9 cellular contexts compared by ENCODE assay signal in the genomic region with DNA sequence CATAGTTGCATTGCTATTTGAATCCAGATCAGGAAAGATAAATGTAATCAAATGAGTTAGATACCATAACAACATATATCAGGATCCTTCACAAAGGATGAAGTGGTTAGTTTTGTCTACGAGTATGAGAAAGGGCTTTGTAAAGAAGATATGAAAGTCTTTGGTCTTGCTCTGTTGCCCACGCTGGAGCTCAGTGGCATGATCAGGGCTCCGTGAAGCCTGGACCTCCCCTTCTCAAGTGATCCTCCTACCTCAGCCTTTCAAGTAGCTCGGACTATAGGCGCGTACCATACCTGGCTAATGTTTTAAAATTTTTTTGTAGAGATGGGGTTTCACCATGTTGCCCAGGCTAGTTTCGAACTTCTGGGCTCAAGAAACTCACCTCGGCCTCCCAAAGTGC. TPM values are rescaled to one million over a fixed set of nuclear protein-coding genes. Genes with fewer than 3 reads are reported as not detected.
DNase-seq lines count a peak whose midpoint lies in the region; ATAC-seq and TF ChIP-seq lines count a peak whose summit lies in the region.
"Had no signal": no experiment of that assay in that cellular context is flagged by ENCODE, and none has a peak within 500 bp of the region (broad histone marks: within the 10 kb centered on the region; RNA-seq: fewer than 3 reads in every experiment).

No MANE protein-coding gene starts in this region.

- DNase-seq in HFF-Myc (ENCODE audit: extremely low read depth, low read depth), result no peak
- DNase-seq in ascending aorta (ENCODE audit: low spot score in 2 of 2), result no peak
- no peak for DNase-seq in RWPE1 (ENCODE audit: low spot score)
- no peak for DNase-seq in HPDE6-E6E7 (ENCODE audit: extremely low spot score)
- DNase-seq in NCI-H69 (lab: John Stamatoyannopoulos, UW), result no peak
- DNase-seq: SHP77 had no signal

- no peak overlapping the region for H3K27ac ChIP-seq in ascending aorta
- no peak overlapping the region for H3K27ac ChIP-seq in RWPE1

- H3K36me3 ChIP-seq in ascending aorta (peaks cover 12 to 19% of the 10 kb centered on the region in 2 donors), neuron (ENCODE audit: insufficient read depth, low read length) (peaks cover 28% of the 10 kb centered on the region)

- ATAC-seq in GM18511 (IDR thresholded peaks at IDR 0.05; ENCODE audit: unreplicated experiment) (peak; percentile 41), HG03439 (IDR thresholded peaks at IDR 0.05; ENCODE audit: unreplicated experiment) (no peak)

- TF ChIP-seq CTCF in HFF-Myc (IDR thresholded peaks at IDR 0.05; ENCODE audit: low read depth, low read length, missing control alignments) (no peak), ascending aorta (IDR thresholded peaks at IDR 0.05) (no peak), RWPE1 (conservative IDR thresholded peaks at IDR 0.05; ENCODE audit: low read depth) (no peak)

- H3K27me3 ChIP-seq in ascending aorta (no peaks in the 10 kb centered on the region), neuron (ENCODE audit: insufficient read depth, low read length) (no peaks in the 10 kb centered on the region)

- CTCF ChIA-PET in RWPE1 (lab: Yijun Ruan, JAX), result interaction anchor here (0.5 to 0.6 kb wide), 4 partner anchors 14 to 1039 kb away, joined by 3 to 5 read pairs (median 4); no protein-coding TSS in a partner anchor

- peak overlapping the region; percentile 90; the same call in 1 of the 2 replicates for H3K4me3 ChIP-seq in HFF-Myc (replicated peaks; ENCODE audit: low read depth, low read length)
- peak overlapping the region; percentile 29 to 75 for H3K4me3 ChIP-seq in ascending aorta
- H3K4me3 ChIP-seq in neuron (ENCODE audit: low read length), result peak overlapping the region; percentile 95

- H2AFZ ChIP-seq in neuron (ENCODE audit: low read depth, low read length), result no peak overlapping the region

- no peaks in the 10 kb centered on the region for H3K9me3 ChIP-seq in ascending aorta
- no peaks in the 10 kb centered on the region for H3K9me3 ChIP-seq in neuron (ENCODE audit: low read length)

- H3K4me1 ChIP-seq in ascending aorta, result peaks cover 6 to 38% of the 10 kb centered on the region in 2 donors
- peaks cover 41% of the 10 kb centered on the region for H3K4me1 ChIP-seq in neuron (ENCODE audit: insufficient read depth, low read length)

- POLR2A ChIA-PET in RWPE1 (lab: Yijun Ruan, JAX; ENCODE audit: low non-redundant PET), result no interaction called here

- intact Hi-C loops in ascending aorta (cut with DNase I), result no loop called here

RNA-seq across cellular contexts. Expression of gene SMC5, which starts 1.8 kb away (rescaled TPM):
- total RNA-seq in ascending aorta, result 13.9 TPM
